Comparison of ENCODE assay signal across 8 cellular contexts in genomic region chr17:19378416-19379293, GRCh38. TPM values are rescaled to one million over a fixed set of nuclear protein-coding genes. Genes with fewer than 3 reads are reported as not detected.
DNase-seq lines count a peak whose midpoint lies in the region; ATAC-seq, FAIRE-seq and TF ChIP-seq lines count a peak whose summit lies in the region.

Gene MAPK7 (plus strand): TSS chr17:19378498. CDS start chr17:19378901, 403 bp downstream.

- H3K4me3 ChIP-seq in GM12865 (ENCODE audit: low read depth, low read length) (peak within 1 kb of the TSS; percentile 73), pancreas (peak within 1 kb of the TSS; percentile 70 to 94 (median 78))

- peaks cover 2 to 16% (median 12%) of the 10 kb centered on the region in 3 donors for H3K36me3 ChIP-seq in pancreas

- in situ Hi-C loops in ACHN (cut with HindIII; ENCODE audit: low pct_ligation_motif_present, low pct_unique_long_range_greater_than_20kb, low sequenced_read_pairs): no loop called here

- intact Hi-C loops in pancreas (cut with DNase I): no loop called here

- no peak for DNase-seq in GM12865 (ENCODE audit: low read depth)
- no peak for DNase-seq in WTC11 (ENCODE audit: low spot score)
- DNase-seq in glutamatergic neuron: no peak
- peak in 2 of 6 donors; percentile 47 to 84 for DNase-seq in pancreas
- no peak for DNase-seq in ACHN
- DNase-seq in HuH-7.5 (ENCODE audit: low spot score): no peak
- no peak for DNase-seq in GM20000 (ENCODE audit: low spot score)

- no peak for FAIRE-seq in pancreas (lab: Jason Lieb, UNC)

- H3K9me3 ChIP-seq in pancreas: no peaks in the 10 kb centered on the region

- no peaks in the 10 kb centered on the region for H3K27me3 ChIP-seq in pancreas

- H3K27ac ChIP-seq in pancreas: peak within 1 kb of the TSS; percentile 89 to 96 (median 92)

- peaks cover 35% of the 10 kb centered on the region for H3K36me3 Mint-ChIP-seq in WTC11
- no peaks in the 10 kb centered on the region for H3K36me3 Mint-ChIP-seq in glutamatergic neuron (ENCODE audit: unreplicated experiment)

- POLR2A ChIA-PET in WTC11 (lab: Charles Lee): interaction anchor here (0.8 to 1.9 kb wide), 15 partner anchors 8 to 599 kb away, joined by 3 to 14 read pairs (median 5); partner anchors contain the start of genes AKAP10, ALDH3A2, B9D1 and MFAP4

- ATAC-seq in HG02759 (IDR thresholded peaks at IDR 0.05; ENCODE audit: unreplicated experiment) (peak; percentile 16), WTC11 (peak; percentile 7), pancreas (peak; percentile 1 to 8 (median 6))

- H3K9me3 Mint-ChIP-seq in WTC11 (no peaks in the 10 kb centered on the region), glutamatergic neuron (ENCODE audit: unreplicated experiment) (peaks cover 7% of the 10 kb centered on the region)

- 2 to 5% methylated on average over 54 to 68 of the region's 68 CpGs for WGBS in pancreas, 2 donors

- peak within 1 kb of the TSS; percentile 97 for H3K27ac Mint-ChIP-seq in WTC11
- H3K27ac Mint-ChIP-seq in glutamatergic neuron (ENCODE audit: unreplicated experiment): peak within 1 kb of the TSS; percentile 97

- H3K4me3 Mint-ChIP-seq in WTC11 (peak within 1 kb of the TSS; percentile 99), glutamatergic neuron (ENCODE audit: unreplicated experiment) (peak within 1 kb of the TSS; percentile 96)

- no peaks in the 10 kb centered on the region for H3K27me3 Mint-ChIP-seq in WTC11 (ENCODE audit: low read depth)
- peaks cover 19% of the 10 kb centered on the region for H3K27me3 Mint-ChIP-seq in glutamatergic neuron (ENCODE audit: unreplicated experiment)

- TF ChIP-seq CTCF in GM12865 (IDR thresholded peaks at IDR 0.05; ENCODE audit: insufficient read depth, low read depth, low read length, missing control alignments) (no peak), WTC11 (IDR thresholded peaks at IDR 0.05) (no peak), glutamatergic neuron (IDR thresholded peaks at IDR 0.05; ENCODE audit: partially characterized antibody, unreplicated experiment) (no peak), pancreas (IDR thresholded peaks at IDR 0.05) (no peak), GM20000 (IDR thresholded peaks at IDR 0.05; ENCODE audit: extremely low read depth, missing control alignments) (no peak)

- peaks cover 4 to 7% (median 6%) of the 10 kb centered on the region in 3 donors for H3K4me1 ChIP-seq in pancreas

- peaks cover 16% of the 10 kb centered on the region for H3K4me1 Mint-ChIP-seq in WTC11
- peaks cover 15% of the 10 kb centered on the region for H3K4me1 Mint-ChIP-seq in glutamatergic neuron (ENCODE audit: low read depth, unreplicated experiment)

- CTCF ChIA-PET in WTC11 (lab: Charles Lee): interaction anchor here (0.7 to 2.6 kb wide), 21 partner anchors 8 to 631 kb away, joined by 3 to 87 read pairs (median 7); partner anchors contain the start of genes ALDH3A2, B9D1, MFAP4 and SLC47A1

TF ChIP-seq in WTC11, 78 proteins besides CTCF, POLR2A, EP300 and RAD21:
- TF ChIP-seq ZNF281 (CRISPR knock-in tag; IDR thresholded peaks at IDR 0.05) (0 out of 2 replicates have a peak, but pooled peaks have one; percentile 35), ZNF425 (CRISPR knock-in tag; conservative IDR thresholded peaks at IDR 0.05) (no peak), HMGXB4 (CRISPR knock-in tag; IDR thresholded peaks at IDR 0.05) (peak; percentile 48; the same call in 1 of the 2 replicates), GRHL2 (CRISPR knock-in tag; IDR thresholded peaks at IDR 0.05; ENCODE audit: insufficient replicate concordance, severe bottlenecking) (no peak), E2F5 (CRISPR knock-in tag; IDR thresholded peaks at IDR 0.05) (0 out of 2 replicates have a peak, but pooled peaks have one; percentile 15), RORB (CRISPR knock-in tag; IDR thresholded peaks at IDR 0.05) (no peak)

RNA-seq across cellular contexts. Expression of gene MAPK7, which starts in this region (rescaled TPM):
- 35.6 to 38.5 TPM (median 37.4 TPM) in 3 replicates for total RNA-seq in WTC11 (2021)
- 70.6 TPM for total RNA-seq in glutamatergic neuron (ENCODE audit: unreplicated experiment)
- total RNA-seq in pancreas: 1 to 10 TPM; 3.4 to 9.6 (median 7.0) TPM
- polyA plus RNA-seq in pancreas: 10 to 100 TPM; 10.2 to 10.5 TPM
